1 cellular context compared by ENCODE assay signal in the genomic region with DNA sequence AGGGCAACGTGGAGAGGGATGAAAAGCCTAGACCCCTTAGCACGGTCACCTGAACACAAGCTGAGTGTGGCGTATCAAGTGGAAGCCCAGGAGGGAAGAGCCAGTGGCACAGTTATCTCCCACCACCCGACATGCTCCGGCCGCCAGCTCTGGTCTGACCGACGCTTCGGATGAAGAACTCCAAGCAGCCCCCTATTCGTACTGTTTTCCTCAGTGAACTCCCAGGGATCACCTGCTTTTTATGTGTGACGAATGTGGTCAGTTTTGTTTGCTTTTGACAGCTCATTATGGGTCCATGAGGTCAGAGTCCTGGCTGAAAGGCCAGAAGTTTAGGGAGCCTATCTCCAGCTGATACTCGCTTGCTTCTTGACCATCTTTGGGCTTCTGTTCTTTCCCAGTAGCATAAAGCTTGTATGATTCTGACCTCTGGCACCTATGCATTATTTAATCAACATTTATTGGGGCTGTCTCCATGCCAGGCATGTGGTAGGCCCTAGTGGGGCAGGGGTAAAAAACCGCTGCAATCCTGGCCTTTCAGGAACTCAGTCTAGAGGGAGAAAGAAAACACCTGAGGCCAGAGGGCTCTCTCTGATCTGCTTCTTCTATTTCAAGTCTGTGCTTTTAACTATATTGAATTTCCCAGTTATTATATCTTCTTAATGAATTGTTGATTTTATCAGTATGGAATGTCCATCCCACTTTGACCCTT.
TF ChIP-seq lines count a peak whose summit lies in the region.

No MANE protein-coding gene starts in this region.

TF ChIP-seq in HepG2, 621 proteins besides CTCF, POLR2A, EP300 and RAD21 (continued from another document and continues in another):
- TF ChIP-seq, protein P1, sequence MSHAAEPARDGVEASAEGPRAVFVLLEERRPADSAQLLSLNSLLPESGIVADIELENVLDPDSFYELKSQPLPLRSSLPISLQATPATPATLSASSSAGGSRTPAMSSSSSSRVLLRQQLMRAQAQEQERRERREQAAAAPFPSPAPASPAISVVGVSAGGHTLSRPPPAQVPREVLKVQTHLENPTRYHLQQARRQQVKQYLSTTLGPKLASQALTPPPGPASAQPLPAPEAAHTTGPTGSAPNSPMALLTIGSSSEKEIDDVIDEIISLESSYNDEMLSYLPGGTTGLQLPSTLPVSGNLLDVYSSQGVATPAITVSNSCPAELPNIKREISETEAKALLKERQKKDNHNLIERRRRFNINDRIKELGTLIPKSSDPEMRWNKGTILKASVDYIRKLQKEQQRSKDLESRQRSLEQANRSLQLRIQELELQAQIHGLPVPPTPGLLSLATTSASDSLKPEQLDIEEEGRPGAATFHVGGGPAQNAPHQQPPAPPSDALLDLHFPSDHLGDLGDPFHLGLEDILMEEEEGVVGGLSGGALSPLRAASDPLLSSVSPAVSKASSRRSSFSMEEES (CRISPR knock-in tag; IDR thresholded peaks at IDR 0.05): peak; percentile 87
- TF ChIP-seq, protein P2, sequence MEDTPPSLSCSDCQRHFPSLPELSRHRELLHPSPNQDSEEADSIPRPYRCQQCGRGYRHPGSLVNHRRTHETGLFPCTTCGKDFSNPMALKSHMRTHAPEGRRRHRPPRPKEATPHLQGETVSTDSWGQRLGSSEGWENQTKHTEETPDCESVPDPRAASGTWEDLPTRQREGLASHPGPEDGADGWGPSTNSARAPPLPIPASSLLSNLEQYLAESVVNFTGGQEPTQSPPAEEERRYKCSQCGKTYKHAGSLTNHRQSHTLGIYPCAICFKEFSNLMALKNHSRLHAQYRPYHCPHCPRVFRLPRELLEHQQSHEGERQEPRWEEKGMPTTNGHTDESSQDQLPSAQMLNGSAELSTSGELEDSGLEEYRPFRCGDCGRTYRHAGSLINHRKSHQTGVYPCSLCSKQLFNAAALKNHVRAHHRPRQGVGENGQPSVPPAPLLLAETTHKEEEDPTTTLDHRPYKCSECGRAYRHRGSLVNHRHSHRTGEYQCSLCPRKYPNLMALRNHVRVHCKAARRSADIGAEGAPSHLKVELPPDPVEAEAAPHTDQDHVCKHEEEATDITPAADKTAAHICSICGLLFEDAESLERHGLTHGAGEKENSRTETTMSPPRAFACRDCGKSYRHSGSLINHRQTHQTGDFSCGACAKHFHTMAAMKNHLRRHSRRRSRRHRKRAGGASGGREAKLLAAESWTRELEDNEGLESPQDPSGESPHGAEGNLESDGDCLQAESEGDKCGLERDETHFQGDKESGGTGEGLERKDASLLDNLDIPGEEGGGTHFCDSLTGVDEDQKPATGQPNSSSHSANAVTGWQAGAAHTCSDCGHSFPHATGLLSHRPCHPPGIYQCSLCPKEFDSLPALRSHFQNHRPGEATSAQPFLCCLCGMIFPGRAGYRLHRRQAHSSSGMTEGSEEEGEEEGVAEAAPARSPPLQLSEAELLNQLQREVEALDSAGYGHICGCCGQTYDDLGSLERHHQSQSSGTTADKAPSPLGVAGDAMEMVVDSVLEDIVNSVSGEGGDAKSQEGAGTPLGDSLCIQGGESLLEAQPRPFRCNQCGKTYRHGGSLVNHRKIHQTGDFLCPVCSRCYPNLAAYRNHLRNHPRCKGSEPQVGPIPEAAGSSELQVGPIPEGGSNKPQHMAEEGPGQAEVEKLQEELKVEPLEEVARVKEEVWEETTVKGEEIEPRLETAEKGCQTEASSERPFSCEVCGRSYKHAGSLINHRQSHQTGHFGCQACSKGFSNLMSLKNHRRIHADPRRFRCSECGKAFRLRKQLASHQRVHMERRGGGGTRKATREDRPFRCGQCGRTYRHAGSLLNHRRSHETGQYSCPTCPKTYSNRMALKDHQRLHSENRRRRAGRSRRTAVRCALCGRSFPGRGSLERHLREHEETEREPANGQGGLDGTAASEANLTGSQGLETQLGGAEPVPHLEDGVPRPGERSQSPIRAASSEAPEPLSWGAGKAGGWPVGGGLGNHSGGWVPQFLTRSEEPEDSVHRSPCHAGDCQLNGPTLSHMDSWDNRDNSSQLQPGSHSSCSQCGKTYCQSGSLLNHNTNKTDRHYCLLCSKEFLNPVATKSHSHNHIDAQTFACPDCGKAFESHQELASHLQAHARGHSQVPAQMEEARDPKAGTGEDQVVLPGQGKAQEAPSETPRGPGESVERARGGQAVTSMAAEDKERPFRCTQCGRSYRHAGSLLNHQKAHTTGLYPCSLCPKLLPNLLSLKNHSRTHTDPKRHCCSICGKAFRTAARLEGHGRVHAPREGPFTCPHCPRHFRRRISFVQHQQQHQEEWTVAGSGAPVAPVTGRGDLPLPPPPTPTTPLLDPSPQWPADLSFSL (CRISPR knock-in tag; IDR thresholded peaks at IDR 0.05): no peak
- TF ChIP-seq MTA1 (CRISPR knock-in tag; IDR thresholded peaks at IDR 0.05; ENCODE audit: borderline replicate concordance) (peak; percentile 42; the same call in 1 of the 2 replicates), SIX1 (CRISPR knock-in tag; IDR thresholded peaks at IDR 0.05; ENCODE audit: borderline replicate concordance) (peak; percentile 14; the same call in 1 of the 2 replicates), POGZ (CRISPR knock-in tag; IDR thresholded peaks at IDR 0.05) (peak; percentile 64; the same call in 1 of the 2 replicates), CBX5 (CRISPR knock-in tag; IDR thresholded peaks at IDR 0.05; ENCODE audit: borderline replicate concordance) (peak; percentile 82; the same call in 1 of the 2 replicates), ZNF225 (CRISPR knock-in tag; IDR thresholded peaks at IDR 0.05) (peak; percentile 66; the same call in 1 of the 2 replicates), ZNF619 (CRISPR knock-in tag; IDR thresholded peaks at IDR 0.05) (no peak; the same call in none of the 2 replicates), GTF3A (CRISPR knock-in tag; conservative IDR thresholded peaks at IDR 0.05) (peak; percentile 89; the same call in 1 of the 2 replicates), SIN3A (IDR thresholded peaks at IDR 0.05; ENCODE audit: borderline replicate concordance, low read depth, low read length) (0 out of 2 replicates have a peak, but pooled peaks have one; percentile 56), GATAD2A (CRISPR knock-in tag; IDR thresholded peaks at IDR 0.05) (peak; percentile 78), MAFG (CRISPR knock-in tag; IDR thresholded peaks at IDR 0.05) (no peak), SRY (CRISPR knock-in tag; IDR thresholded peaks at IDR 0.05) (no peak), ATF1 (CRISPR knock-in tag; IDR thresholded peaks at IDR 0.05) (peak; percentile 50; the same call in 1 of the 2 replicates), BCL6 (CRISPR knock-in tag; IDR thresholded peaks at IDR 0.05) (peak; percentile 63; the same call in 1 of the 2 replicates), ZNF790 (CRISPR knock-in tag; IDR thresholded peaks at IDR 0.05; ENCODE audit: borderline replicate concordance) (0 out of 2 replicates have a peak, but pooled peaks have one; percentile 19), ATM (IDR thresholded peaks at IDR 0.05; ENCODE audit: borderline replicate concordance) (no peak), MTF1 (CRISPR knock-in tag; IDR thresholded peaks at IDR 0.05) (no peak), MTA3 (CRISPR knock-in tag; IDR thresholded peaks at IDR 0.05) (no peak), NR1H2 (CRISPR knock-in tag; IDR thresholded peaks at IDR 0.05; ENCODE audit: borderline replicate concordance, low read depth) (no peak), ZNF207 (IDR thresholded peaks at IDR 0.05; ENCODE audit: borderline replicate concordance) (no peak), TBX2 (CRISPR knock-in tag; IDR thresholded peaks at IDR 0.05; ENCODE audit: borderline replicate concordance) (peak; percentile 95), SOX6 (IDR thresholded peaks at IDR 0.05) (no peak), SOX6 (CRISPR knock-in tag; IDR thresholded peaks at IDR 0.05) (peak; percentile 75), ZNF569 (CRISPR knock-in tag; IDR thresholded peaks at IDR 0.05; ENCODE audit: borderline replicate concordance) (no peak), CREM (IDR thresholded peaks at IDR 0.05) (peak; percentile 70), CREM (CRISPR knock-in tag; IDR thresholded peaks at IDR 0.05) (no peak), ZNF230 (CRISPR knock-in tag; IDR thresholded peaks at IDR 0.05) (peak; percentile 76), PAX8 (CRISPR knock-in tag; IDR thresholded peaks at IDR 0.05; ENCODE audit: borderline replicate concordance) (0 out of 2 replicates have a peak, but pooled peaks have one; percentile 27), EEA1 (CRISPR knock-in tag; IDR thresholded peaks at IDR 0.05; ENCODE audit: borderline replicate concordance) (0 out of 2 replicates have a peak, but pooled peaks have one; percentile 78), TCF7 (IDR thresholded peaks at IDR 0.05; ENCODE audit: low read depth) (peak; percentile 34; the same call in 1 of the 2 replicates), MIER3 (CRISPR knock-in tag; IDR thresholded peaks at IDR 0.05; ENCODE audit: borderline replicate concordance) (peak; percentile 56; the same call in 1 of the 2 replicates), ZNF12 (CRISPR knock-in tag; IDR thresholded peaks at IDR 0.05) (peak; percentile 93)
- TF ChIP-seq, protein P3, sequence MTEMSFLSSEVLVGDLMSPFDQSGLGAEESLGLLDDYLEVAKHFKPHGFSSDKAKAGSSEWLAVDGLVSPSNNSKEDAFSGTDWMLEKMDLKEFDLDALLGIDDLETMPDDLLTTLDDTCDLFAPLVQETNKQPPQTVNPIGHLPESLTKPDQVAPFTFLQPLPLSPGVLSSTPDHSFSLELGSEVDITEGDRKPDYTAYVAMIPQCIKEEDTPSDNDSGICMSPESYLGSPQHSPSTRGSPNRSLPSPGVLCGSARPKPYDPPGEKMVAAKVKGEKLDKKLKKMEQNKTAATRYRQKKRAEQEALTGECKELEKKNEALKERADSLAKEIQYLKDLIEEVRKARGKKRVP (CRISPR knock-in tag; IDR thresholded peaks at IDR 0.05): peak in 1 of 2 experiments; percentile 34; a peak in 1 of 4 replicates
- TF ChIP-seq, protein P4, sequence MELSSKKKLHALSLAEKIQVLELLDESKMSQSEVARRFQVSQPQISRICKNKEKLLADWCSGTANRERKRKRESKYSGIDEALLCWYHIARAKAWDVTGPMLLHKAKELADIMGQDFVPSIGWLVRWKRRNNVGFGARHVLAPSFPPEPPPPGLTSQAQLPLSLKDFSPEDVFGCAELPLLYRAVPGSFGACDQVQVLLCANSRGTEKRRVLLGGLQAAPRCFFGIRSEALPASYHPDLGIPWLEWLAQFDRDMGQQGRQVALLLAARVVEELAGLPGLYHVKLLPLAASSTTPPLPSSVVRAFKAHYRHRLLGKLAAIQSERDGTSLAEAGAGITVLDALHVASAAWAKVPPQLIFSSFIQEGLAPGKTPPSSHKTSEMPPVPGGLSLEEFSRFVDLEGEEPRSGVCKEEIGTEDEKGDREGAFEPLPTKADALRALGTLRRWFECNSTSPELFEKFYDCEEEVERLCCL (CRISPR knock-in tag; IDR thresholded peaks at IDR 0.05; ENCODE audit: borderline replicate concordance): no peak
- TF ChIP-seq, protein P5, sequence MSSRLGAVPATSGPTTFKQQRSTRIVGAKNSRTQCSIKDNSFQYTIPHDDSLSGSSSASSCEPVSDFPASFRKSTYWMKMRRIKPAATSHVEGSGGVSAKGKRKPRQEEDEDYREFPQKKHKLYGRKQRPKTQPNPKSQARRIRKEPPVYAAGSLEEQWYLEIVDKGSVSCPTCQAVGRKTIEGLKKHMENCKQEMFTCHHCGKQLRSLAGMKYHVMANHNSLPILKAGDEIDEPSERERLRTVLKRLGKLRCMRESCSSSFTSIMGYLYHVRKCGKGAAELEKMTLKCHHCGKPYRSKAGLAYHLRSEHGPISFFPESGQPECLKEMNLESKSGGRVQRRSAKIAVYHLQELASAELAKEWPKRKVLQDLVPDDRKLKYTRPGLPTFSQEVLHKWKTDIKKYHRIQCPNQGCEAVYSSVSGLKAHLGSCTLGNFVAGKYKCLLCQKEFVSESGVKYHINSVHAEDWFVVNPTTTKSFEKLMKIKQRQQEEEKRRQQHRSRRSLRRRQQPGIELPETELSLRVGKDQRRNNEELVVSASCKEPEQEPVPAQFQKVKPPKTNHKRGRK (CRISPR knock-in tag; IDR thresholded peaks at IDR 0.05): 0 out of 2 replicates have a peak, but pooled peaks have one; percentile 50
- TF ChIP-seq, protein P6, sequence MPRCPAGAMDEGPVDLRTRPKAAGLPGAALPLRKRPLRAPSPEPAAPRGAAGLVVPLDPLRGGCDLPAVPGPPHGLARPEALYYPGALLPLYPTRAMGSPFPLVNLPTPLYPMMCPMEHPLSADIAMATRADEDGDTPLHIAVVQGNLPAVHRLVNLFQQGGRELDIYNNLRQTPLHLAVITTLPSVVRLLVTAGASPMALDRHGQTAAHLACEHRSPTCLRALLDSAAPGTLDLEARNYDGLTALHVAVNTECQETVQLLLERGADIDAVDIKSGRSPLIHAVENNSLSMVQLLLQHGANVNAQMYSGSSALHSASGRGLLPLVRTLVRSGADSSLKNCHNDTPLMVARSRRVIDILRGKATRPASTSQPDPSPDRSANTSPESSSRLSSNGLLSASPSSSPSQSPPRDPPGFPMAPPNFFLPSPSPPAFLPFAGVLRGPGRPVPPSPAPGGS (CRISPR knock-in tag; IDR thresholded peaks at IDR 0.05): no peak; the same call in 1 of the 2 replicates
- TF ChIP-seq, protein P7, sequence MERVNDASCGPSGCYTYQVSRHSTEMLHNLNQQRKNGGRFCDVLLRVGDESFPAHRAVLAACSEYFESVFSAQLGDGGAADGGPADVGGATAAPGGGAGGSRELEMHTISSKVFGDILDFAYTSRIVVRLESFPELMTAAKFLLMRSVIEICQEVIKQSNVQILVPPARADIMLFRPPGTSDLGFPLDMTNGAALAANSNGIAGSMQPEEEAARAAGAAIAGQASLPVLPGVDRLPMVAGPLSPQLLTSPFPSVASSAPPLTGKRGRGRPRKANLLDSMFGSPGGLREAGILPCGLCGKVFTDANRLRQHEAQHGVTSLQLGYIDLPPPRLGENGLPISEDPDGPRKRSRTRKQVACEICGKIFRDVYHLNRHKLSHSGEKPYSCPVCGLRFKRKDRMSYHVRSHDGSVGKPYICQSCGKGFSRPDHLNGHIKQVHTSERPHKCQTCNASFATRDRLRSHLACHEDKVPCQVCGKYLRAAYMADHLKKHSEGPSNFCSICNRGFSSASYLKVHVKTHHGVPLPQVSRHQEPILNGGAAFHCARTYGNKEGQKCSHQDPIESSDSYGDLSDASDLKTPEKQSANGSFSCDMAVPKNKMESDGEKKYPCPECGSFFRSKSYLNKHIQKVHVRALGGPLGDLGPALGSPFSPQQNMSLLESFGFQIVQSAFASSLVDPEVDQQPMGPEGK (CRISPR knock-in tag; IDR thresholded peaks at IDR 0.05): 0 out of 2 replicates have a peak, but pooled peaks have one; percentile 11
- TF ChIP-seq, protein P8, sequence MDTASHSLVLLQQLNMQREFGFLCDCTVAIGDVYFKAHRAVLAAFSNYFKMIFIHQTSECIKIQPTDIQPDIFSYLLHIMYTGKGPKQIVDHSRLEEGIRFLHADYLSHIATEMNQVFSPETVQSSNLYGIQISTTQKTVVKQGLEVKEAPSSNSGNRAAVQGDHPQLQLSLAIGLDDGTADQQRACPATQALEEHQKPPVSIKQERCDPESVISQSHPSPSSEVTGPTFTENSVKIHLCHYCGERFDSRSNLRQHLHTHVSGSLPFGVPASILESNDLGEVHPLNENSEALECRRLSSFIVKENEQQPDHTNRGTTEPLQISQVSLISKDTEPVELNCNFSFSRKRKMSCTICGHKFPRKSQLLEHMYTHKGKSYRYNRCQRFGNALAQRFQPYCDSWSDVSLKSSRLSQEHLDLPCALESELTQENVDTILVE (CRISPR knock-in tag; IDR thresholded peaks at IDR 0.05): no peak
- TF ChIP-seq, protein P9, sequence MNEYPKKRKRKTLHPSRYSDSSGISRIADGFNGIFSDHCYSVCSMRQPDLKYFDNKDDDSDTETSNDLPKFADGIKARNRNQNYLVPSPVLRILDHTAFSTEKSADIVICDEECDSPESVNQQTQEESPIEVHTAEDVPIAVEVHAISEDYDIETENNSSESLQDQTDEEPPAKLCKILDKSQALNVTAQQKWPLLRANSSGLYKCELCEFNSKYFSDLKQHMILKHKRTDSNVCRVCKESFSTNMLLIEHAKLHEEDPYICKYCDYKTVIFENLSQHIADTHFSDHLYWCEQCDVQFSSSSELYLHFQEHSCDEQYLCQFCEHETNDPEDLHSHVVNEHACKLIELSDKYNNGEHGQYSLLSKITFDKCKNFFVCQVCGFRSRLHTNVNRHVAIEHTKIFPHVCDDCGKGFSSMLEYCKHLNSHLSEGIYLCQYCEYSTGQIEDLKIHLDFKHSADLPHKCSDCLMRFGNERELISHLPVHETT (CRISPR knock-in tag; conservative IDR thresholded peaks at IDR 0.05): 0 out of 2 replicates have a peak, but pooled peaks have one; percentile 20
